Comparison of ENCODE assay signal across 10 cellular contexts in genomic region chr6:169070506-169071176, GRCh38.
DNase-seq lines count a peak whose midpoint lies in the region; ATAC-seq and TF ChIP-seq lines count a peak whose summit lies in the region.
"Had no signal": no experiment of that assay in that cellular context is flagged by ENCODE, and none has a peak within 500 bp of the region (broad histone marks: within the 10 kb centered on the region; RNA-seq: fewer than 3 reads in every experiment).

No MANE protein-coding gene starts in this region.

- no peak overlapping the region for H3K27ac ChIP-seq in trophoblast cell (ENCODE audit: low read depth, low read length)

- no peak overlapping the region for H3K18ac ChIP-seq in trophoblast cell (ENCODE audit: low read length)

- no peak overlapping the region for H2BK120ac ChIP-seq in trophoblast cell (ENCODE audit: insufficient read depth, low read length, poor library complexity)

- H3K9me3 ChIP-seq in trophoblast cell (ENCODE audit: insufficient read depth, low read depth, low read length): no peaks in the 10 kb centered on the region

- no peak for ATAC-seq in HG03025 (IDR thresholded peaks at IDR 0.05; ENCODE audit: low FRiP score, unreplicated experiment)
- ATAC-seq in HG03280 (IDR thresholded peaks at IDR 0.05; ENCODE audit: unreplicated experiment): no peak

- H2BK12ac ChIP-seq in trophoblast cell (ENCODE audit: low read length): no peak overlapping the region

- H3K9ac ChIP-seq in trophoblast cell (ENCODE audit: low read length): no peak overlapping the region

- peak overlapping the region; percentile 57 for H3K27ac Mint-ChIP-seq in Calu3 (ENCODE audit: unreplicated experiment)
- H3K27ac Mint-ChIP-seq: nephron had no signal

- no peak overlapping the region for H3K4me3 ChIP-seq in trophoblast cell (ENCODE audit: low read depth, low read length)

- H3K9me3 Mint-ChIP-seq in Calu3 (ENCODE audit: low read depth, unreplicated experiment): peaks cover 4% of the 10 kb centered on the region

- peak; percentile 83 for DNase-seq in Calu3
- DNase-seq in RPMI7951 (ENCODE audit: low read depth): peak; percentile 100
- DNase-seq in fibroblast of the conjunctiva (ENCODE audit: low read depth): peak; percentile 96
- peak; percentile 96 to 97 for DNase-seq in trophoblast cell
- no peak for DNase-seq in SHP77 (lab: John Stamatoyannopoulos, UW)
- no peak for DNase-seq in NCI-H1694 (lab: John Stamatoyannopoulos, UW)
- DNase-seq: amygdala had no signal

- WGBS in trophoblast cell (ENCODE audit: extremely low coverage, insufficient coverage, insufficient read length): no CpG with 5 or more reads among the region's 14 CpGs

- no TSS peak for BruUV-seq in Calu3 (replicated peaks; lab: Mats Ljungman, UMichigan)

- intact Hi-C loops in Calu3 (cut with micrococcal nuclease; ENCODE audit: unreplicated experiment): no loop called here

- CTCF ChIA-PET in Calu3 (lab: Charles Lee): no interaction called here

- TF ChIP-seq CTCF in Calu3 (IDR thresholded peaks at IDR 0.05; ENCODE audit: unreplicated experiment): no peak

- no peak overlapping the region for H4K91ac ChIP-seq in trophoblast cell (ENCODE audit: low read depth, low read length)

- no peak overlapping the region for H3K4me2 ChIP-seq in trophoblast cell (ENCODE audit: low read length)

- peak overlapping the region; percentile 13 for H3K4me3 Mint-ChIP-seq in Calu3 (ENCODE audit: low read depth, unreplicated experiment)
- H3K4me3 Mint-ChIP-seq: nephron had no signal

- H3K4me1 ChIP-seq in trophoblast cell (ENCODE audit: control insufficient read depth in 1 of 2, insufficient read depth in 2 of 2, low read length in 2 of 2): peaks cover 0 to 6% of the 10 kb centered on the region in 2 experiments

- no peak overlapping the region for H3K4ac ChIP-seq in trophoblast cell (ENCODE audit: low read depth, low read length)

- H3K79me1 ChIP-seq in trophoblast cell (ENCODE audit: low read length): peaks cover 2% of the 10 kb centered on the region

- no peaks in the 10 kb centered on the region for H3K36me3 Mint-ChIP-seq in Calu3 (ENCODE audit: insufficient read depth, unreplicated experiment)

- no peaks in the 10 kb centered on the region for H3K79me2 ChIP-seq in trophoblast cell (ENCODE audit: control insufficient read depth, insufficient read depth, low read length, poor library complexity)

- H3K4me1 Mint-ChIP-seq in Calu3 (ENCODE audit: low read depth, unreplicated experiment): peaks cover 27% of the 10 kb centered on the region

- H4K12ac ChIP-seq in trophoblast cell (ENCODE audit: low read depth, low read length): no peak overlapping the region

- no peak overlapping the region for H4K8ac ChIP-seq in trophoblast cell (ENCODE audit: low read depth, low read length)

- H3K27me3 Mint-ChIP-seq in Calu3 (ENCODE audit: unreplicated experiment): no peaks in the 10 kb centered on the region

- no peak overlapping the region for H3K14ac ChIP-seq in trophoblast cell (ENCODE audit: low read length)

- H3K27me3 ChIP-seq in trophoblast cell (ENCODE audit: insufficient read depth, low read length): no peaks in the 10 kb centered on the region

- H3K36me3 ChIP-seq in trophoblast cell (ENCODE audit: control insufficient read depth in 1 of 2, insufficient read depth in 2 of 2, low read length in 2 of 2): no peaks in the 10 kb centered on the region

- no peak overlapping the region for H2BK5ac ChIP-seq in trophoblast cell (ENCODE audit: low read depth, low read length, poor library complexity)

- no peak overlapping the region for H2AFZ ChIP-seq in trophoblast cell (ENCODE audit: insufficient read depth, low read length, poor library complexity)

- H2AK5ac ChIP-seq in trophoblast cell (ENCODE audit: low read length): no peak overlapping the region

- no peak overlapping the region for H3K23ac ChIP-seq in trophoblast cell (ENCODE audit: low read length)

Comparison
In these comparisons a context has a peak if more than half of its experiments do, and no peak if none do; other contexts are left out.
1. DNase-seq: peak in Calu3 (single experiment), RPMI7951 (single experiment), fibroblast of the conjunctiva (single experiment) and trophoblast cell (2 of 2); none in SHP77 (0 of 2) and NCI-H1694 (single experiment).